In the genomic region with DNA sequence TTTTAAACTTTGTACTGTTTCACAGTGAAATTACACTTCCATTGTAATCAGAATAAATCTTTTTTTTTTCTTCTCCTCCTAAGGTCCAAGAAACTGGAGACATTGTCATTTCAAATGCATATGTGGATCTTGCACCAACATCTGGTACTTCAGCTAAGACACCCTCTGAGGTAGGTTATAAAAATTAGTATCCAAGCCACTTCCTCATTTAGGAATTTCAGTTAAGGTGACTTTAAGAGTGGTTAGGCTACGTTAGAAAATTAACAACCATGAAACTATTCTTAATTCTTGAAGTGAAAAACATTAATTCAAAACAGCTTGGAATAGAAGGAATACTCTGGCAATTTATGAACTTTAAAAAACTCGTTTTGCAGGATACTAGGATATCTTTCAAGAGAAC, we compare ENCODE assay signal across 29 cellular contexts.
"Had no signal": no experiment of that assay in that cellular context is flagged by ENCODE, and none has a peak within 500 bp of the region (broad histone marks: within the 10 kb centered on the region; RNA-seq: fewer than 3 reads in every experiment).

No MANE protein-coding gene starts in this region.

- H3K27ac Mint-ChIP-seq: dendritic cell treated with granulocyte-macrophage colony-stimulating factor and Interleukin-4, amounts not matched to agents 40 ng/mL and 50 ng/mL, for 4 days; immature natural killer cell; naive thymus-derived CD8-positive, alpha-beta T cell; nephron progenitor cell; progenitor cell of endocrine pancreas had no signal

- H3K36me3 ChIP-seq: colonic mucosa had no signal

- H2AFZ ChIP-seq: parathyroid adenoma had no signal

- H3K27me3 Mint-ChIP-seq: dendritic cell treated with granulocyte-macrophage colony-stimulating factor and Interleukin-4, amounts not matched to agents 40 ng/mL and 50 ng/mL, for 4 days; naive thymus-derived CD8-positive, alpha-beta T cell; progenitor cell of endocrine pancreas had no signal

- ATAC-seq: esophagus mucosa; gastrocnemius medialis; left ventricle myocardium superior; lower lobe of right lung; naive thymus-derived CD8-positive, alpha-beta T cell; sciatic nerve had no signal

- H3K9me3 Mint-ChIP-seq: dendritic cell treated with granulocyte-macrophage colony-stimulating factor and Interleukin-4, amounts not matched to agents 40 ng/mL and 50 ng/mL, for 4 days; endodermal cell; immature natural killer cell; naive thymus-derived CD8-positive, alpha-beta T cell; nephron progenitor cell had no signal

- H3K4me3 ChIP-seq: colonic mucosa, gastrocnemius medialis, lower lobe of right lung, smooth muscle cell, stomach, thyroid gland, vagina had no signal

- H3K4me1 Mint-ChIP-seq: immature natural killer cell; naive thymus-derived CD8-positive, alpha-beta T cell; nephron progenitor cell had no signal

- H3K4me3 Mint-ChIP-seq: dendritic cell treated with granulocyte-macrophage colony-stimulating factor and Interleukin-4, amounts not matched to agents 40 ng/mL and 50 ng/mL, for 4 days; endodermal cell; immature natural killer cell; naive thymus-derived CD8-positive, alpha-beta T cell; nephron progenitor cell had no signal

- H3K4me2 ChIP-seq: smooth muscle cell had no signal

- H3K9me3 ChIP-seq: colonic mucosa, gastrocnemius medialis, lower lobe of right lung, stomach, thyroid gland, vagina had no signal

- DNase-seq: colonic mucosa; effector CD8-positive, alpha-beta T cell; endodermal cell; foreskin fibroblast; gastrocnemius medialis; head of caudate nucleus; immature natural killer cell; left ventricle myocardium superior; lower lobe of right lung; naive thymus-derived CD8-positive, alpha-beta T cell; nephron progenitor cell; occipital lobe; stimulated activated CD4-positive, alpha-beta T cell treated with anti-CD3 and anti-CD28 coated beads, Interleukin-12 subunit alpha, Interleukin-12 subunit beta, amount 100 ng/mL, for 4 hours; stimulated activated CD4-positive, alpha-beta T cell treated with anti-CD3 and anti-CD28 coated beads, Interleukin-1b, Interleukin-23, amount 100 ng/mL, for 48 hours; stimulated activated CD4-positive, alpha-beta T cell treated with anti-CD3 and anti-CD28 coated beads, Interleukin-4, amount 100 ng/mL, for 1 hour; stimulated activated CD8-positive, alpha-beta memory T cell treated with anti-CD3 and anti-CD28 coated beads, Interleukin-4, amount 100 ng/mL, for 48 hours; stimulated activated naive CD4-positive, alpha-beta T cell treated with Interleukin-2 at 50 U/mL for 16 hours; stomach; thyroid gland; trophoblast cell had no signal

- H3K4me1 ChIP-seq: colonic mucosa, gastrocnemius medialis, lower lobe of right lung, parathyroid adenoma, stomach, thyroid gland, vagina had no signal

- H3K27me3 ChIP-seq: colonic mucosa, gastrocnemius medialis, stomach, thyroid gland, vagina had no signal

- H3K79me2 ChIP-seq: parathyroid adenoma had no signal

- FAIRE-seq: keratinocyte had no signal

- H3K27ac ChIP-seq: colonic mucosa, epithelial cell of prostate, gastrocnemius medialis, lower lobe of right lung, parathyroid adenoma, stomach, thyroid gland, vagina had no signal

- H3K9ac ChIP-seq: parathyroid adenoma had no signal
